ENCODE assay signal across 10 cellular contexts in genomic region chr1:247077234-247077633, GRCh38. TPM values are rescaled to one million over a fixed set of nuclear protein-coding genes. Genes with fewer than 3 reads are reported as not detected.
DNase-seq lines count a peak whose midpoint lies in the region; ATAC-seq, FAIRE-seq and TF ChIP-seq lines count a peak whose summit lies in the region.
"Had no signal": no experiment of that assay in that cellular context is flagged by ENCODE, and none has a peak within 500 bp of the region (broad histone marks: within the 10 kb centered on the region; RNA-seq: fewer than 3 reads in every experiment).

No MANE protein-coding gene starts in this region.

- peaks cover 30% of the 10 kb centered on the region for H3K4me1 Mint-ChIP-seq in activated naive CD4-positive, alpha-beta T cell treated with anti-CD3 and anti-CD28 coated beads, Interleukin-2, amount 10 ng/mL, durations not matched to agents 7 days and 5 days
- peaks cover 26% of the 10 kb centered on the region for H3K4me1 Mint-ChIP-seq in stimulated activated naive CD8-positive, alpha-beta T cell treated with anti-CD3 and anti-CD28 coated beads, Interleukin-15, amount 100 ng/mL, for 72 hours

- CTCF ChIA-PET in activated naive CD4-positive, alpha-beta T cell treated with anti-CD3 and anti-CD28 coated beads, Interleukin-2, amount 10 ng/mL, durations not matched to agents 7 days and 5 days (lab: Charles Lee): no interaction called here

- H3K9ac ChIP-seq in SK-N-MC (ENCODE audit: insufficient read length): no peak overlapping the region

- peaks cover 20% of the 10 kb centered on the region for H3K36me3 ChIP-seq in SK-N-MC (ENCODE audit: insufficient read depth, low read length)
- H3K36me3 ChIP-seq: transverse colon had no signal

- H3K4me3 Mint-ChIP-seq in activated naive CD4-positive, alpha-beta T cell treated with anti-CD3 and anti-CD28 coated beads, Interleukin-2, amount 10 ng/mL, durations not matched to agents 7 days and 5 days: peak overlapping the region; percentile 84
- peak overlapping the region; percentile 84 to 97 for H3K4me3 Mint-ChIP-seq in stimulated activated naive CD8-positive, alpha-beta T cell treated with anti-CD3 and anti-CD28 coated beads, Interleukin-15, amount 100 ng/mL, for 72 hours

- H3K27ac Mint-ChIP-seq in activated naive CD4-positive, alpha-beta T cell treated with anti-CD3 and anti-CD28 coated beads, Interleukin-2, amount 10 ng/mL, durations not matched to agents 7 days and 5 days: no peak overlapping the region
- no peak overlapping the region for H3K27ac Mint-ChIP-seq in stimulated activated naive CD8-positive, alpha-beta T cell treated with anti-CD3 and anti-CD28 coated beads, Interleukin-15, amount 100 ng/mL, for 72 hours

- H3K27ac ChIP-seq in SK-N-MC: no peak overlapping the region

- TF ChIP-seq POLR2A in GM12892 (IDR thresholded peaks at IDR 0.05; ENCODE audit: low read depth, low read length): no peak

- H3K9me3 Mint-ChIP-seq in activated naive CD4-positive, alpha-beta T cell treated with anti-CD3 and anti-CD28 coated beads, Interleukin-2, amount 10 ng/mL, durations not matched to agents 7 days and 5 days: peaks cover 17% of the 10 kb centered on the region
- H3K9me3 Mint-ChIP-seq in stimulated activated naive CD8-positive, alpha-beta T cell treated with anti-CD3 and anti-CD28 coated beads, Interleukin-15, amount 100 ng/mL, for 72 hours: peaks cover 6 to 25% of the 10 kb centered on the region in 2 donors

- H3K4me3 ChIP-seq in SK-N-MC: peak overlapping the region; percentile 94
- H3K4me3 ChIP-seq in fibroblast of the aortic adventitia (ENCODE audit: low read depth, low read length): peak overlapping the region; percentile 82

- DNase-seq in activated naive CD4-positive, alpha-beta T cell treated with anti-CD3 and anti-CD28 coated beads, Interleukin-2, amount 10 ng/mL, durations not matched to agents 7 days and 5 days: no peak
- DNase-seq in activated naive CD4-positive, alpha-beta T cell treated with Interleukin-2 at 50 U/mL for 16 hours: no peak
- DNase-seq in SK-N-MC (ENCODE audit: low read depth, low spot score): no peak
- peak; percentile 27 for DNase-seq in fibroblast of the aortic adventitia (ENCODE audit: low read depth)
- DNase-seq in stimulated activated naive CD8-positive, alpha-beta T cell treated with anti-CD3 and anti-CD28 coated beads, Interleukin-15, amount 100 ng/mL, for 72 hours: no peak
- no peak for DNase-seq in HuH-7.5 (ENCODE audit: low spot score)
- DNase-seq in GM12892 (ENCODE audit: insufficient read length): no peak
- DNase-seq: NCI-H446 treated with DMSO at 0.1 percent for 48 hours, transverse colon had no signal

- no peak for ATAC-seq in stimulated activated naive CD8-positive, alpha-beta T cell treated with anti-CD3 and anti-CD28 coated beads, Interleukin-15, amount 100 ng/mL, for 72 hours
- no peak for ATAC-seq in HG02642 (IDR thresholded peaks at IDR 0.05; ENCODE audit: poor library complexity, unreplicated experiment)

- H3K27me3 Mint-ChIP-seq in activated naive CD4-positive, alpha-beta T cell treated with anti-CD3 and anti-CD28 coated beads, Interleukin-2, amount 10 ng/mL, durations not matched to agents 7 days and 5 days: peaks cover 7% of the 10 kb centered on the region
- peaks cover 4% of the 10 kb centered on the region for H3K27me3 Mint-ChIP-seq in stimulated activated naive CD8-positive, alpha-beta T cell treated with anti-CD3 and anti-CD28 coated beads, Interleukin-15, amount 100 ng/mL, for 72 hours

- H3K9me3 ChIP-seq in SK-N-MC (ENCODE audit: low read depth, low read length): peaks cover 10% of the 10 kb centered on the region
- H3K9me3 ChIP-seq: transverse colon had no signal

- FAIRE-seq in GM12892 (lab: Jason Lieb, UNC): no peak

- peaks cover 16% of the 10 kb centered on the region for H3K36me3 Mint-ChIP-seq in activated naive CD4-positive, alpha-beta T cell treated with anti-CD3 and anti-CD28 coated beads, Interleukin-2, amount 10 ng/mL, durations not matched to agents 7 days and 5 days

- TF ChIP-seq CTCF in fibroblast of the aortic adventitia (IDR thresholded peaks at IDR 0.05; ENCODE audit: insufficient read depth, low read length): no peak

RNA-seq across cellular contexts. Expression of gene ZNF670, which starts 1.4 kb away (rescaled TPM):
- 2.0 and 3.6 TPM in 2 replicates for total RNA-seq in fibroblast of the aortic adventitia (ENCODE audit: low replicate concordance)
- polyA plus RNA-seq in GM12892 (2012; ENCODE audit: missing spikeins): 4.5 TPM

RNA-seq across cellular contexts. Expression of gene ZNF669, which starts 26.9 kb away (rescaled TPM):
- total RNA-seq in fibroblast of the aortic adventitia (ENCODE audit: low replicate concordance): 7.4 and 9.4 TPM in 2 replicates
- 4.4 TPM for polyA plus RNA-seq in GM12892 (2012; ENCODE audit: missing spikeins)
